Comparison of ENCODE assay signal across 23 cellular contexts in the genomic region with DNA sequence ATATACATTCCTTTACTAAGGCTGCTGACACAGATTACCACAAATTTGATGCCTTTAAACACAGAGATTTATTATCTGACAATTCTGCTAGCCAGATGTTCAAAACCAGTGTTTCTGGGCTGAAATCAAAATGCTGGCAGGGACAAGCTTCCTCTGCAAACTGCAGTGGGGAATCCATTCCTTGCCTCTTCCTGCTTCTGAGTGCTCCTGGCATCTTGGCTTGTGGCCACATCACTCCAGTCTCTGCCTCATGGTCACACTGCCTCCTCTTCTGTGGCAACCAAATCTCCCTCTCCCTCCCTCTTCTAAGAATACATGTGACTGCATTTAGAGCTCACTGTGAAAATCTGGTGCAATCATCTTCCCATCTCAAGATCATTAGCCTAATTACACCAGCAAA.
"Had no signal": no experiment of that assay in that cellular context is flagged by ENCODE, and none has a peak within 500 bp of the region (broad histone marks: within the 10 kb centered on the region; RNA-seq: fewer than 3 reads in every experiment).

No MANE protein-coding gene starts in this region.

- ATAC-seq: gastroesophageal sphincter; heart right ventricle; left lung; sciatic nerve; stimulated activated effector memory CD8-positive, alpha-beta T cell treated with anti-CD3 and anti-CD28 coated beads, Interleukin-12 subunit alpha, Interleukin-12 subunit beta, amount 100 ng/mL, for 72 hours had no signal

- H3K27ac ChIP-seq: cardiac muscle cell, esophagus squamous epithelium, gastroesophageal sphincter, heart right ventricle, left lung, stomach had no signal

- H3K4me1 ChIP-seq: esophagus squamous epithelium, gastroesophageal sphincter, heart right ventricle, left lung, stomach had no signal

- H3K9me3 Mint-ChIP-seq: activated T-helper 1 cell treated with anti-CD3 and anti-CD28 coated beads, Interleukin-12 subunit alpha, Interleukin-12 subunit beta, Interleukin-2, Interleukin-4 antibody, amounts not matched to agents 30 ng/mL and 10 ng/mL and 1 ng/mL, durations not matched to agents 14 hours and 24 hours and 36 hours; T-helper 2 cell treated with Interferon-gamma antibody and Interleukin-4, amounts not matched to agents 5 μg/mL and 100 μg/mL, for 36 hours had no signal

- H3K4me2 ChIP-seq: smooth muscle cell had no signal

- H3K36me3 ChIP-seq: cardiac muscle cell, esophagus squamous epithelium, gastroesophageal sphincter, heart right ventricle, left lung, stomach had no signal

- H3K4me3 ChIP-seq: cardiac muscle cell, esophagus squamous epithelium, gastroesophageal sphincter, heart right ventricle, left lung, smooth muscle cell, stomach had no signal

- DNase-seq: activated CD4-positive, alpha-beta T cell treated with anti-CD3 and anti-CD28 coated beads, Interleukin-2, amount 50 U/mL, for 4 hours; activated gamma-delta T cell treated with Interleukin-2 at 50 U/mL for 16 hours; activated T-cell treated with anti-CD3 and anti-CD28 coated beads for 4 hours; amygdala; dermis blood vessel endothelial cell; effector memory CD4-positive, alpha-beta T cell; esophagus squamous epithelium; heart right ventricle; left lung; midbrain; nephron progenitor cell; nucleus accumbens; stimulated activated CD4-positive, alpha-beta T cell treated with anti-CD3 and anti-CD28 coated beads, Interleukin-4, amount 100 ng/mL, for 24 hours; stomach had no signal

- H3K9me3 ChIP-seq: esophagus squamous epithelium, gastroesophageal sphincter, heart right ventricle, left lung, stomach had no signal

- H3K4me1 Mint-ChIP-seq: nephron progenitor cell had no signal

- H3K27ac Mint-ChIP-seq: activated naive CD8-positive, alpha-beta T cell; activated T-helper 1 cell treated with anti-CD3 and anti-CD28 coated beads, Interleukin-12 subunit alpha, Interleukin-12 subunit beta, Interleukin-2, Interleukin-4 antibody, amounts not matched to agents 30 ng/mL and 10 ng/mL and 1 ng/mL, durations not matched to agents 14 hours and 24 hours and 36 hours; nephron progenitor cell; stimulated activated effector memory CD8-positive, alpha-beta T cell treated with anti-CD3 and anti-CD28 coated beads, Interleukin-12 subunit alpha, Interleukin-12 subunit beta, amount 100 ng/mL, for 72 hours; T-helper 2 cell treated with Interferon-gamma antibody and Interleukin-4, amounts not matched to agents 5 μg/mL and 100 μg/mL, for 36 hours; type B pancreatic cell had no signal

- H3K36me3 Mint-ChIP-seq: activated naive CD8-positive, alpha-beta T cell; stimulated activated effector memory CD8-positive, alpha-beta T cell treated with anti-CD3 and anti-CD28 coated beads, Interleukin-12 subunit alpha, Interleukin-12 subunit beta, amount 100 ng/mL, for 72 hours; type B pancreatic cell had no signal

- H3K27me3 ChIP-seq: cardiac muscle cell, esophagus squamous epithelium, gastroesophageal sphincter, left lung, stomach had no signal

- H3K4me3 Mint-ChIP-seq: activated naive CD8-positive, alpha-beta T cell; activated T-helper 1 cell treated with anti-CD3 and anti-CD28 coated beads, Interleukin-12 subunit alpha, Interleukin-12 subunit beta, Interleukin-2, Interleukin-4 antibody, amounts not matched to agents 30 ng/mL and 10 ng/mL and 1 ng/mL, durations not matched to agents 14 hours and 24 hours and 36 hours; nephron progenitor cell; stimulated activated effector memory CD8-positive, alpha-beta T cell treated with anti-CD3 and anti-CD28 coated beads, Interleukin-12 subunit alpha, Interleukin-12 subunit beta, amount 100 ng/mL, for 72 hours; T-helper 2 cell treated with Interferon-gamma antibody and Interleukin-4, amounts not matched to agents 5 μg/mL and 100 μg/mL, for 36 hours; type B pancreatic cell had no signal

- H3K27me3 Mint-ChIP-seq: type B pancreatic cell had no signal
